13 cellular contexts compared by ENCODE assay signal in genomic region chr9:7320139-7320538, GRCh38.
DNase-seq lines count a peak whose midpoint lies in the region; ATAC-seq and TF ChIP-seq lines count a peak whose summit lies in the region.
"Had no signal": no experiment of that assay in that cellular context is flagged by ENCODE, and none has a peak within 500 bp of the region (broad histone marks: within the 10 kb centered on the region; RNA-seq: fewer than 3 reads in every experiment).

No MANE protein-coding gene starts in this region.

- H3K27ac Mint-ChIP-seq in immature natural killer cell, result no peak overlapping the region
- H3K27ac Mint-ChIP-seq in CD8-positive, alpha-beta T cell, result no peak overlapping the region
- H3K27ac Mint-ChIP-seq: T-cell had no signal

- H3K9me3 ChIP-seq in body of pancreas, result no peaks in the 10 kb centered on the region
- H3K9me3 ChIP-seq in CD8-positive, alpha-beta T cell (ENCODE audit: low read length), result no peaks in the 10 kb centered on the region
- H3K9me3 ChIP-seq: vagina had no signal

- WGBS in body of pancreas, 2 donors, result 58 to 73% methylated on average over 7 of the region's 7 CpGs

- intact Hi-C loops in body of pancreas (cut with DNase I), result no loop called here
- intact Hi-C loops in CD8-positive, alpha-beta T cell (cut with DNase I, micrococcal nuclease), result no loop called here

- no peaks in the 10 kb centered on the region for H3K36me3 ChIP-seq in body of pancreas (replicated peaks in 1 of 2; ENCODE audit: insufficient read depth in 1 of 2, low read depth in 2 of 2)
- no peaks in the 10 kb centered on the region for H3K36me3 ChIP-seq in CD8-positive, alpha-beta T cell (ENCODE audit: insufficient read depth, low read length)
- H3K36me3 ChIP-seq: vagina had no signal

- ATAC-seq in body of pancreas, result no peak
- ATAC-seq in CD8-positive, alpha-beta T cell, result no peak
- ATAC-seq: HCT116, T-cell had no signal

- H3K27me3 ChIP-seq in body of pancreas, result no peaks in the 10 kb centered on the region
- no peaks in the 10 kb centered on the region for H3K27me3 ChIP-seq in CD8-positive, alpha-beta T cell (ENCODE audit: insufficient read depth, low read length)
- H3K27me3 ChIP-seq: vagina had no signal

- peaks cover 3 to 11% (median 7%) of the 10 kb centered on the region in 6 donors for H3K9me3 Mint-ChIP-seq in immature natural killer cell
- H3K9me3 Mint-ChIP-seq in CD8-positive, alpha-beta T cell, result no peaks in the 10 kb centered on the region

- peaks cover 11% of the 10 kb centered on the region for H3K4me1 ChIP-seq in body of pancreas
- no peaks in the 10 kb centered on the region for H3K4me1 ChIP-seq in CD8-positive, alpha-beta T cell (ENCODE audit: insufficient read depth, low read length)
- H3K4me1 ChIP-seq: vagina had no signal

- TF ChIP-seq CTCF in body of pancreas (IDR thresholded peaks at IDR 0.05), result no peak
- TF ChIP-seq CTCF in CD8-positive, alpha-beta T cell (IDR thresholded peaks at IDR 0.05), result no peak

- peaks cover under 1 to 12% (median 5%) of the 10 kb centered on the region in 3 donors for H3K27me3 Mint-ChIP-seq in immature natural killer cell (ENCODE audit: low read depth in 3 of 3)
- peaks cover 8% of the 10 kb centered on the region for H3K27me3 Mint-ChIP-seq in CD8-positive, alpha-beta T cell (ENCODE audit: low read depth)

- CTCF ChIA-PET in CD8-positive, alpha-beta T cell (lab: Charles Lee), result no interaction called here

- H3K4me3 ChIP-seq in skeletal muscle cell (ENCODE audit: low read depth, low read length), result no peak overlapping the region
- no peak overlapping the region for H3K4me3 ChIP-seq in body of pancreas
- no peak overlapping the region for H3K4me3 ChIP-seq in CD8-positive, alpha-beta T cell (ENCODE audit: low read depth, low read length)
- H3K4me3 ChIP-seq: vagina had no signal

- H3K27ac ChIP-seq in body of pancreas, result no peak overlapping the region
- H3K27ac ChIP-seq in CD8-positive, alpha-beta T cell (ENCODE audit: low read depth, low read length), result no peak overlapping the region
- H3K27ac ChIP-seq: KMS-11, vagina had no signal

- POLR2A ChIA-PET in CD8-positive, alpha-beta T cell (lab: Charles Lee), result no interaction called here

- H3K36me3 Mint-ChIP-seq in immature natural killer cell, result peaks cover 0 to 1% (median 0%) of the 10 kb centered on the region in 3 donors
- no peaks in the 10 kb centered on the region for H3K36me3 Mint-ChIP-seq in CD8-positive, alpha-beta T cell
- H3K36me3 Mint-ChIP-seq: T-cell had no signal

- no peak for TF ChIP-seq POLR2A in erythroblast (IDR thresholded peaks at IDR 0.05; ENCODE audit: low read length)
- no peak for TF ChIP-seq POLR2A in body of pancreas (IDR thresholded peaks at IDR 0.05)

- H3K4me1 Mint-ChIP-seq in immature natural killer cell, result no peaks in the 10 kb centered on the region
- H3K4me1 Mint-ChIP-seq in CD8-positive, alpha-beta T cell (ENCODE audit: low read depth), result no peaks in the 10 kb centered on the region
- H3K4me1 Mint-ChIP-seq: T-cell had no signal

- peak; percentile 52 for DNase-seq in H4 (ENCODE audit: low spot score)
- DNase-seq in OCI-M1 (lab: John Stamatoyannopoulos, UW), result peak; percentile 95
- peak; percentile 59 to 79 for DNase-seq in erythroblast (lab: John Stamatoyannopoulos, UW)
- peak; percentile 99 for DNase-seq in skeletal muscle cell (ENCODE audit: low read depth)
- no peak for DNase-seq in immature natural killer cell
- no peak for DNase-seq in body of pancreas
- no peak for DNase-seq in CD8-positive, alpha-beta T cell
- DNase-seq: activated T-cell treated with anti-CD3 and anti-CD28 coated beads, Interleukin-2, amount 50 U/mL, for 1 hour; stimulated activated CD4-positive, alpha-beta T cell treated with anti-CD3 and anti-CD28 coated beads, Interleukin-4, amount 100 ng/mL, for 4 hours; T-cell had no signal

- H3K4me3 Mint-ChIP-seq in immature natural killer cell, result no peak overlapping the region
- no peak overlapping the region for H3K4me3 Mint-ChIP-seq in CD8-positive, alpha-beta T cell
- H3K4me3 Mint-ChIP-seq: T-cell had no signal

Comparison
In these comparisons a context has a peak if more than half of its experiments do, and no peak if none do; other contexts are left out.
1. DNase-seq: peak in H4 (single experiment), OCI-M1 (single experiment), erythroblast (2 of 2) and skeletal muscle cell (single experiment); none in immature natural killer cell (0 of 3), body of pancreas (0 of 4) and CD8-positive, alpha-beta T cell (0 of 7).